8 cellular contexts compared by ENCODE assay signal in the genomic region with DNA sequence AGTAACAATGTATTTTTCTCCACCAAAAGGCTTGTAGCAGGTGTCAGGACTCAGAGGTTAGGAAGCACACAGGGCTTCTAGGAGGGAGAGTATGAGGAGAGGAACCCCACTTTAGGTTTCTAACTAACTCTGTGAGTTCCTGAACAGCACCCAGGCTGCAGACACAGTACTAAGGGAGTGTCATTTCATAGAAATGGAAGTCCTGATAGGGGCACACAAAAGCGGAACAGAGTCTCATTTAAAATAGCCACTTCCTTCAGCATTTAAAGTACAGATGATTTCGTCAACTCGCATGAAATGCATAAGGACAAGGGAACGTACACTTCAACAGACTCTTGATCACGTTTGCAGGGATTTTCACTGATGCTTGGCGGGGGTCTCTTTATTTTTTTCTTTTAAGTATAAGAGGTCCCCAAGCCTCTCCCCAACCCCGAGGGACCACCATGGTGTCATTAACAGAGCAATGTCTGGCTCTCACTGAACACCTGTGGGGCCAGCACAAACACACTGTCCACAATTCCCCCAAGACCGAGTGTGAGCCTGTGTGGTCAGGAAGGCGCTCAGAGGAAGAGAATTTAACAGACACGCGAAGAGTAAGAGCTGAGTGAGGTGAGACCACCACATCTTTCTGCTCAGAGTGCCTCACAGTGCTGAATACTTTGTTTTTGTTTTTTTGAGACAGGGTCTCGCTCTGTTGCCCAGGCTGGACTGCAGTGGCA.
A peak's percentile ranks its signal among the peaks of the same experiment; 100 is the strongest.
DNase-seq lines count a peak whose midpoint lies in the region; ATAC-seq, FAIRE-seq and TF ChIP-seq lines count a peak whose summit lies in the region.

No MANE protein-coding gene starts in this region.

- CTCF ChIA-PET in CD8-positive, alpha-beta T cell (lab: Charles Lee) = interaction anchor here (1.3 to 2.2 kb wide), 2 partner anchors 10 to 148 kb away, joined by 3 to 8 read pairs; no protein-coding TSS in a partner anchor

- H3K4me1 ChIP-seq in CD8-positive, alpha-beta T cell (ENCODE audit: insufficient read depth, low read length) = peaks cover 17% of the 10 kb centered on the region
- H3K4me1 ChIP-seq in uterus = no peaks in the 10 kb centered on the region

- intact Hi-C loops in CD8-positive, alpha-beta T cell (cut with DNase I, micrococcal nuclease) = no loop called here
- intact Hi-C loops in uterus (cut with DNase I; ENCODE audit: low total_unique reads) = no loop called here

- peak overlapping the region; percentile 70 for H3K27ac Mint-ChIP-seq in CD8-positive, alpha-beta T cell
- peak overlapping the region; percentile 74 for H3K27ac Mint-ChIP-seq in activated naive CD8-positive, alpha-beta T cell treated with anti-CD3 and anti-CD28 coated beads, Interleukin-2, amount 10 ng/mL, durations not matched to agents 7 days and 5 days

- peaks cover 82% of the 10 kb centered on the region for H3K36me3 ChIP-seq in CD8-positive, alpha-beta T cell (ENCODE audit: insufficient read depth, low read length)
- H3K36me3 ChIP-seq in uterus = no peaks in the 10 kb centered on the region

- H3K4me3 ChIP-seq in CD8-positive, alpha-beta T cell (ENCODE audit: low read depth, low read length) = no peak overlapping the region
- H3K4me3 ChIP-seq in uterus = no peak overlapping the region

- no peak for DNase-seq in CD8-positive, alpha-beta T cell
- DNase-seq in activated naive CD8-positive, alpha-beta T cell treated with anti-CD3 and anti-CD28 coated beads, Interleukin-2, amount 10 ng/mL, durations not matched to agents 7 days and 5 days = no peak
- no peak for DNase-seq in DMS79 treated with DMSO at 0.1 percent for 48 hours (lab: John Stamatoyannopoulos, UW)
- no peak for DNase-seq in uterus
- no peak for DNase-seq in H54 (ENCODE audit: insufficient read length, low spot score)
- no peak for DNase-seq in activated CD4-positive, alpha-beta T cell treated with anti-CD3 and anti-CD28 coated beads, Interleukin-2, amount 50 U/mL, for 4 hours

- H3K27me3 Mint-ChIP-seq in CD8-positive, alpha-beta T cell (ENCODE audit: low read depth) = no peaks in the 10 kb centered on the region
- no peaks in the 10 kb centered on the region for H3K27me3 Mint-ChIP-seq in activated naive CD8-positive, alpha-beta T cell treated with anti-CD3 and anti-CD28 coated beads, Interleukin-2, amount 10 ng/mL, durations not matched to agents 7 days and 5 days

- ATAC-seq in CD8-positive, alpha-beta T cell = no peak
- ATAC-seq in GM19351 (IDR thresholded peaks at IDR 0.05; ENCODE audit: unreplicated experiment) = peak; percentile 81
- ATAC-seq in HG03196 (IDR thresholded peaks at IDR 0.05; ENCODE audit: unreplicated experiment) = peak; percentile 64
- ATAC-seq in activated naive CD8-positive, alpha-beta T cell treated with anti-CD3 and anti-CD28 coated beads, Interleukin-2, amount 10 ng/mL, durations not matched to agents 7 days and 5 days (ENCODE audit: low read depth) = no peak

- H3K27me3 ChIP-seq in CD8-positive, alpha-beta T cell (ENCODE audit: insufficient read depth, low read length) = no peaks in the 10 kb centered on the region
- H3K27me3 ChIP-seq in uterus = no peaks in the 10 kb centered on the region

- H3K9me3 ChIP-seq in CD8-positive, alpha-beta T cell (ENCODE audit: low read length) = no peaks in the 10 kb centered on the region
- no peaks in the 10 kb centered on the region for H3K9me3 ChIP-seq in uterus

- H3K36me3 Mint-ChIP-seq in CD8-positive, alpha-beta T cell = peaks cover 95% of the 10 kb centered on the region
- H3K36me3 Mint-ChIP-seq in activated naive CD8-positive, alpha-beta T cell treated with anti-CD3 and anti-CD28 coated beads, Interleukin-2, amount 10 ng/mL, durations not matched to agents 7 days and 5 days = peaks cover 59% of the 10 kb centered on the region

- TF ChIP-seq POLR2A in uterus (IDR thresholded peaks at IDR 0.05) = no peak
- no peak for TF ChIP-seq POLR2A in H54 (IDR thresholded peaks at IDR 0.05; ENCODE audit: low read depth, low read length)

- TF ChIP-seq CTCF in CD8-positive, alpha-beta T cell (IDR thresholded peaks at IDR 0.05) = no peak
- TF ChIP-seq CTCF in uterus (IDR thresholded peaks at IDR 0.05) = no peak

- peaks cover 33% of the 10 kb centered on the region for H3K4me1 Mint-ChIP-seq in CD8-positive, alpha-beta T cell (ENCODE audit: low read depth)
- H3K4me1 Mint-ChIP-seq in activated naive CD8-positive, alpha-beta T cell treated with anti-CD3 and anti-CD28 coated beads, Interleukin-2, amount 10 ng/mL, durations not matched to agents 7 days and 5 days = peaks cover 33% of the 10 kb centered on the region

- no peak overlapping the region for H3K4me3 Mint-ChIP-seq in CD8-positive, alpha-beta T cell
- no peak overlapping the region for H3K4me3 Mint-ChIP-seq in activated naive CD8-positive, alpha-beta T cell treated with anti-CD3 and anti-CD28 coated beads, Interleukin-2, amount 10 ng/mL, durations not matched to agents 7 days and 5 days

- POLR2A ChIA-PET in CD8-positive, alpha-beta T cell (lab: Charles Lee) = no interaction called here
- POLR2A ChIA-PET in activated naive CD8-positive, alpha-beta T cell treated with anti-CD3 and anti-CD28 coated beads, Interleukin-2, amount 10 ng/mL, durations not matched to agents 7 days and 5 days (lab: Charles Lee) = no interaction called here

- no peaks in the 10 kb centered on the region for H3K9me3 Mint-ChIP-seq in CD8-positive, alpha-beta T cell
- no peaks in the 10 kb centered on the region for H3K9me3 Mint-ChIP-seq in activated naive CD8-positive, alpha-beta T cell treated with anti-CD3 and anti-CD28 coated beads, Interleukin-2, amount 10 ng/mL, durations not matched to agents 7 days and 5 days

- no peak for FAIRE-seq in H54 (lab: Jason Lieb, UNC)

- H3K27ac ChIP-seq in CD8-positive, alpha-beta T cell (ENCODE audit: low read depth, low read length) = no peak overlapping the region
- H3K27ac ChIP-seq in uterus = no peak overlapping the region

Comparison
In these comparisons a context has a peak if more than half of its experiments do, and no peak if none do; other contexts are left out.
1. ATAC-seq: peak in GM19351 (single experiment) and HG03196 (single experiment); none in CD8-positive, alpha-beta T cell (single experiment) and activated naive CD8-positive, alpha-beta T cell treated with anti-CD3 and anti-CD28 coated beads, Interleukin-2, amount 10 ng/mL, durations not matched to agents 7 days and 5 days (single experiment).